Comparison of ENCODE assay signal across 1 cellular context in genomic region chr3:38346584-38347410, GRCh38.
TF ChIP-seq lines count a peak whose summit lies in the region.

XYLB (plus strand) TSS chr3:38346785; CDS start chr3:38346869, 84 bp downstream.

TF ChIP-seq in K562, 482 proteins besides CTCF, POLR2A, EP300 and RAD21 (continued from another document and continues in another):
- TF ChIP-seq CREB1 (IDR thresholded peaks at IDR 0.05) (peak; percentile 64), CREB1 (CRISPR knock-in tag; IDR thresholded peaks at IDR 0.05) (peak; percentile 84; the same call in 1 of the 2 replicates), CCNT2 (IDR thresholded peaks at IDR 0.05; ENCODE audit: borderline replicate concordance, extremely low read depth, insufficient read length, low read depth, low read length) (peak; percentile 93), PML (IDR thresholded peaks at IDR 0.05; ENCODE audit: low read length) (0 out of 2 replicates have a peak, but pooled peaks have one; percentile 31), DNMT1 (IDR thresholded peaks at IDR 0.05) (no peak), POU5F1 (IDR thresholded peaks at IDR 0.05; ENCODE audit: borderline replicate concordance, low read depth, low read length, partially characterized antibody) (no peak), FOXA3 (CRISPR knock-in tag; conservative IDR thresholded peaks at IDR 0.05 in 1 of 2, IDR thresholded peaks at IDR 0.05 in 1 of 2) (peak in 1 of 2 experiments; percentile 89; a peak in 2 of 4 replicates), KDM1A (IDR thresholded peaks at IDR 0.05) (no peak), NR2C2 (CRISPR knock-in tag; IDR thresholded peaks at IDR 0.05) (peak; percentile 79), NR2C2 (tag; IDR thresholded peaks at IDR 0.05) (peak; percentile 96), JUN (IDR thresholded peaks at IDR 0.05; ENCODE audit: borderline replicate concordance, low read depth, low read length) (peak; percentile 70; the same call in 1 of the 2 replicates), JUN (CRISPR knock-in tag; IDR thresholded peaks at IDR 0.05; ENCODE audit: borderline replicate concordance) (peak; percentile 95), ATF6 (CRISPR knock-in tag; IDR thresholded peaks at IDR 0.05) (peak; percentile 94; the same call in 1 of the 2 replicates), PRMT5 (CRISPR knock-in tag; IDR thresholded peaks at IDR 0.05) (no peak; the same call in 1 of the 2 replicates), ETV1 (tag; conservative IDR thresholded peaks at IDR 0.05; ENCODE audit: low read depth) (no peak), E2F3 (CRISPR knock-in tag; IDR thresholded peaks at IDR 0.05) (peak; percentile 87), ZNF282 (CRISPR knock-in tag; IDR thresholded peaks at IDR 0.05) (peak; percentile 98), CREM (IDR thresholded peaks at IDR 0.05; ENCODE audit: low read depth) (peak; percentile 82), RAD51 (IDR thresholded peaks at IDR 0.05; ENCODE audit: borderline replicate concordance, low read depth) (peak; percentile 71; the same call in 1 of the 2 replicates), CBX3 (IDR thresholded peaks at IDR 0.05; ENCODE audit: borderline replicate concordance in 1 of 2, low read length in 2 of 2) (peak in 1 of 2 experiments; percentile 95; a peak in 2 of 3 replicates), CHD7 (IDR thresholded peaks at IDR 0.05; ENCODE audit: low read depth, low read length) (no peak), KLF13 (tag; IDR thresholded peaks at IDR 0.05; ENCODE audit: borderline replicate concordance, low read depth) (peak; percentile 88), MTA3 (IDR thresholded peaks at IDR 0.05; ENCODE audit: borderline replicate concordance) (peak; percentile 96), NONO (IDR thresholded peaks at IDR 0.05; ENCODE audit: low read depth in 2 of 2, low read length in 1 of 2) (peak; percentile 74 to 75; a peak in 2 of 4 replicates), ZFP36 (IDR thresholded peaks at IDR 0.05; ENCODE audit: low read depth, low read length, partially characterized antibody) (no peak), ZNF124 (CRISPR knock-in tag; IDR thresholded peaks at IDR 0.05) (peak; percentile 92), ZNF639 (CRISPR knock-in tag; conservative IDR thresholded peaks at IDR 0.05 in 1 of 2, IDR thresholded peaks at IDR 0.05 in 1 of 2) (0 out of 4 replicates have a peak, but pooled peaks of 1 of the 2 experiments have one; percentile 14), KLF1 (tag; IDR thresholded peaks at IDR 0.05) (peak; percentile 74), UBTF (IDR thresholded peaks at IDR 0.05; ENCODE audit: borderline replicate concordance in 1 of 2, low read depth in 2 of 2, low read length in 2 of 2) (peak in 1 of 2 experiments; percentile 84; a peak in 3 of 4 replicates), USF1 (CRISPR knock-in tag; IDR thresholded peaks at IDR 0.05) (peak; percentile 96), NCOA6 (IDR thresholded peaks at IDR 0.05) (peak; percentile 94), GATAD2A (IDR thresholded peaks at IDR 0.05) (peak; percentile 77), TARDBP (IDR thresholded peaks at IDR 0.05) (peak; percentile 85), VEZF1 (CRISPR knock-in tag; IDR thresholded peaks at IDR 0.05) (peak; percentile 89), ZBTB49 (CRISPR knock-in tag; IDR thresholded peaks at IDR 0.05; ENCODE audit: borderline replicate concordance) (no peak), CBFA2T2 (conservative IDR thresholded peaks at IDR 0.05) (no peak; the same call in 1 of the 2 replicates)
